ENCODE assay signal across 8 cellular contexts in genomic region chr6:111564482-111564945, GRCh38.
DNase-seq lines count a peak whose midpoint lies in the region; ATAC-seq and TF ChIP-seq lines count a peak whose summit lies in the region.

No MANE protein-coding gene starts in this region.

- H3K4me3 ChIP-seq in epithelial cell of esophagus (ENCODE audit: low read length) (no peak overlapping the region), skeletal muscle cell (ENCODE audit: low read depth, low read length) (no peak overlapping the region)

- ATAC-seq in GM19463 (IDR thresholded peaks at IDR 0.05; ENCODE audit: unreplicated experiment): peak; percentile 42

- DNase-seq in NCI-H2171 treated with DMSO at 0.1 percent for 48 hours (lab: John Stamatoyannopoulos, UW) (peak; percentile 80), epithelial cell of esophagus (ENCODE audit: low read depth) (peak; percentile 64), skeletal muscle cell (ENCODE audit: low read depth) (peak; percentile 61), iPS-NIHi11 (ENCODE audit: low spot score) (no peak), T-helper 1 cell (no peak)
- no peak for DNase-seq in activated CD4-positive, CD25-positive, alpha-beta regulatory T cell (lab: John Stamatoyannopoulos, UW)
- no peak for DNase-seq in stimulated activated CD4-positive, alpha-beta T cell treated with anti-CD3 and anti-CD28 coated beads, Interleukin-12 subunit alpha, Interleukin-12 subunit beta, amount 100 ng/mL, for 4 hours

- TF ChIP-seq CTCF in epithelial cell of esophagus (IDR thresholded peaks at IDR 0.05; ENCODE audit: insufficient read depth, low read depth, low read length, missing control alignments): no peak

Comparison
In these comparisons a context has a peak if more than half of its experiments do, and no peak if none do; other contexts are left out.
1. DNase-seq: peak in NCI-H2171 treated with DMSO at 0.1 percent for 48 hours (single experiment), epithelial cell of esophagus (single experiment) and skeletal muscle cell (single experiment); none in iPS-NIHi11 (single experiment), activated CD4-positive, CD25-positive, alpha-beta regulatory T cell (0 of 4), stimulated activated CD4-positive, alpha-beta T cell treated with anti-CD3 and anti-CD28 coated beads, Interleukin-12 subunit alpha, Interleukin-12 subunit beta, amount 100 ng/mL, for 4 hours (single experiment) and T-helper 1 cell (0 of 5).